ENCODE assay signal across 8 cellular contexts in the genomic region with DNA sequence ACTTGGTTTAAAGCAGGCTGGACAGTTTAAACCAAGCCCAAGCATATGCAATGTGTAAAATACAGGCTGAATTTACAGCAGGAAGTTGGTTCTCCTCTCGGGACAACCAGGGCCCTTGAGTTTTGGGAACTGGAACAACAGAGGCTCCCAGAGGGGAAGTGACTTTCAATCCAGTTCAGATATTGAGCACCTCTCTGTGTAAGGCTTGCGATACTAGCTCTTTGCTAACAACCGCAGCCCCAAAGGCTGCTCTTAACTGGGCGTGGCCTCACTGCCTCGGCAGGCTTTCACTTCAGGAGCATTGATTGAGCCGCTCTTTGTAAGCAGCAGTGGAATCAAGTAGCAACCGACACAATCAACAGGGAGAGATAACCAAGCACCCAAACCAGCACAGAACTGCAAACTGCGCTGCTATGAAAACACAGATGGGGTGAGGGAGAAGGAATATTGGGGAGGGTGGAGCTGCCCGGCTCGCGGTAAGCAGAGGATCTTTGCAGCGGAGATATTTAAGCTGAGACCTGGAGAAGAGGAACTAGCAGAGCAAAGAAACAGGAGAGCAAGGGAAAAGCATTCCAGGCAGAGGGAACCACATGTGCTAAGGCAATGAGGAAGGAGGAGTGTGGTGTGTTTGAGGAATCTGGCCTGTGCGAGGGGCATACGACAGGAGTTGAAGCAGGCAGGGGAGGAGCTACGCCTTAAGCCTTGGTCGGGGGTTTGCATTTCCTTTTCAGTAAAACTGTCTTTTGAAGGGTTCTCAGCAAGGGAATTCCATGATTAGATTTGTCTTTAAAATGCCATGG. TPM values are rescaled to one million over a fixed set of nuclear protein-coding genes. Genes with fewer than 3 reads are reported as not detected.
DNase-seq lines count a peak whose midpoint lies in the region; TF ChIP-seq lines count a peak whose summit lies in the region.

No MANE protein-coding gene starts in this region.

- H3K9ac ChIP-seq in GM23248, result peak overlapping the region; percentile 80

- H3K79me2 ChIP-seq in GM23248 (ENCODE audit: insufficient read depth), result peaks cover 52% of the 10 kb centered on the region

- no peaks in the 10 kb centered on the region for H3K27me3 Mint-ChIP-seq in T-helper 2 cell treated with Interferon-gamma antibody and Interleukin-4, amounts not matched to agents 5 μg/mL and 100 μg/mL, for 36 hours (ENCODE audit: low read depth)

- peak; percentile 46 for DNase-seq in GM06990 (ENCODE audit: extremely low read depth, insufficient read length)
- DNase-seq in GM23248, result peak; percentile 82
- peak; percentile 38 for DNase-seq in LoVo (ENCODE audit: low spot score)
- DNase-seq in T-helper 2 cell treated with Interferon-gamma antibody and Interleukin-4, amounts not matched to agents 5 μg/mL and 100 μg/mL, for 36 hours (ENCODE audit: low spot score), result peak; percentile 73
- peak in 1 of 2 donors; percentile 35 for DNase-seq in breast epithelium (ENCODE audit: low spot score in 2 of 2)
- DNase-seq in kidney tubule cell (ENCODE audit: low spot score), result peak; percentile 65
- peak; percentile 39 to 56 for DNase-seq in stimulated activated CD4-positive, alpha-beta T cell treated with anti-CD3 and anti-CD28 coated beads, Interleukin-4, amount 100 ng/mL, for 48 hours (ENCODE audit: low read depth in 2 of 2)
- no peak for DNase-seq in superior temporal gyrus (ENCODE audit: extremely low spot score)

- no peak for TF ChIP-seq POLR2A in breast epithelium (IDR thresholded peaks at IDR 0.05)

- in situ Hi-C loops in GM23248 (cut with MboI), result no loop called here

- peak overlapping the region; percentile 50 for H3K27ac ChIP-seq in GM23248
- peak overlapping the region; percentile 61 to 70 for H3K27ac ChIP-seq in breast epithelium

- H3K9me3 ChIP-seq in GM23248 (ENCODE audit: low read depth) (no peaks in the 10 kb centered on the region), breast epithelium (no peaks in the 10 kb centered on the region)

- H3K4me3 ChIP-seq in GM06990 (replicated peaks; ENCODE audit: low read depth, low read length) (peak overlapping the region; percentile 70), GM23248 (peak overlapping the region; percentile 84), breast epithelium (peak overlapping the region; percentile 38 to 70 (median 54))

- peaks cover 3% of the 10 kb centered on the region for H3K36me3 Mint-ChIP-seq in T-helper 2 cell treated with Interferon-gamma antibody and Interleukin-4, amounts not matched to agents 5 μg/mL and 100 μg/mL, for 36 hours (ENCODE audit: low read depth)

- H4K20me1 ChIP-seq in GM23248 (ENCODE audit: insufficient read depth), result no peaks in the 10 kb centered on the region

- WGBS in GM23248 (ENCODE audit: low coverage in 1 of 2, low lambda C conversion rate in 2 of 2, missing lambda C conversion rate in 2 of 2), 2 experiments, result 17% methylated on average over 16 of the region's 16 CpGs

- peaks cover 21% of the 10 kb centered on the region for H3K4me1 Mint-ChIP-seq in T-helper 2 cell treated with Interferon-gamma antibody and Interleukin-4, amounts not matched to agents 5 μg/mL and 100 μg/mL, for 36 hours (ENCODE audit: low read depth)

- peaks cover 14% of the 10 kb centered on the region for H3K4me1 ChIP-seq in GM23248 (ENCODE audit: insufficient read depth)
- no peaks in the 10 kb centered on the region for H3K4me1 ChIP-seq in breast epithelium

- H3K27me3 ChIP-seq in GM06990 (replicated peaks; ENCODE audit: control insufficient read depth, insufficient read depth, low read length) (no peaks in the 10 kb centered on the region), GM23248 (replicated peaks; ENCODE audit: insufficient read depth) (no peaks in the 10 kb centered on the region), breast epithelium (no peaks in the 10 kb centered on the region)

- H3K9me3 Mint-ChIP-seq in T-helper 2 cell treated with Interferon-gamma antibody and Interleukin-4, amounts not matched to agents 5 μg/mL and 100 μg/mL, for 36 hours, result no peaks in the 10 kb centered on the region

- H3K36me3 ChIP-seq in GM06990 (ENCODE audit: control insufficient read depth, insufficient read depth, low read length), result no peaks in the 10 kb centered on the region
- no peaks in the 10 kb centered on the region for H3K36me3 ChIP-seq in GM23248 (ENCODE audit: low read depth)
- H3K36me3 ChIP-seq in breast epithelium, result no peaks in the 10 kb centered on the region

- intact Hi-C loops in breast epithelium (cut with DNase I; ENCODE audit: low total_unique reads), result no loop called here

- H3K4me2 ChIP-seq in GM23248 (ENCODE audit: unreplicated experiment), result peak overlapping the region; percentile 95

- TF ChIP-seq CTCF in GM06990 (IDR thresholded peaks at IDR 0.05; ENCODE audit: insufficient read depth, low read length, poor library complexity, severe bottlenecking), result no peak
- TF ChIP-seq CTCF in breast epithelium (IDR thresholded peaks at IDR 0.05), result no peak

- no peak overlapping the region for H3K4me3 Mint-ChIP-seq in T-helper 2 cell treated with Interferon-gamma antibody and Interleukin-4, amounts not matched to agents 5 μg/mL and 100 μg/mL, for 36 hours

- H2AFZ ChIP-seq in GM23248, result peak overlapping the region; percentile 97

- H3F3A ChIP-seq in GM23248 (ENCODE audit: insufficient read depth), result no peaks in the 10 kb centered on the region

- H3K9me2 ChIP-seq in GM23248 (ENCODE audit: insufficient read depth), result no peaks in the 10 kb centered on the region

- no peak overlapping the region for H3K27ac Mint-ChIP-seq in T-helper 2 cell treated with Interferon-gamma antibody and Interleukin-4, amounts not matched to agents 5 μg/mL and 100 μg/mL, for 36 hours

RNA-seq across cellular contexts. Expression of a gene that starts 17.3 kb away (rescaled TPM):
- 43.3 and 45.3 TPM in 2 replicates for total RNA-seq in GM23248 (2014; rRNA removed; shearing (Covaris generic))
- polyA plus RNA-seq in GM23248 (2016; fragmentation: Nextera tagmentation; extraction: Ambion mirVana), result 34.9 and 38.2 TPM in 2 replicates
- total RNA-seq in breast epithelium, result 10 to 100 TPM; 46.2 to 61.2 (median 50.6) TPM
